In genomic region chr20:51338692-51339440, GRCh38 we compare ENCODE assay signal across 18 cellular contexts.
DNase-seq lines count a peak whose midpoint lies in the region; ATAC-seq and TF ChIP-seq lines count a peak whose summit lies in the region.
"Had no signal": no experiment of that assay in that cellular context is flagged by ENCODE, and none has a peak within 500 bp of the region (broad histone marks: within the 10 kb centered on the region; RNA-seq: fewer than 3 reads in every experiment).

No MANE protein-coding gene starts in this region.

- TF ChIP-seq CTCF in AG04450 (IDR thresholded peaks at IDR 0.05; ENCODE audit: low read depth, low read length) = no peak
- TF ChIP-seq CTCF in astrocyte of the cerebellum (IDR thresholded peaks at IDR 0.05; ENCODE audit: low read depth, low read length, missing control alignments) = no peak
- no peak for TF ChIP-seq CTCF in foreskin keratinocyte (conservative IDR thresholded peaks at IDR 0.05)
- no peak for TF ChIP-seq CTCF in adrenal gland (IDR thresholded peaks at IDR 0.05)

- TF ChIP-seq POLR2A in adrenal gland (IDR thresholded peaks at IDR 0.05) = no peak

- H3K4me3 ChIP-seq in AG04450 (ENCODE audit: low read depth, low read length) (no peak overlapping the region), MG63 (no peak overlapping the region), astrocyte of the cerebellum (ENCODE audit: low read depth, low read length) (no peak overlapping the region), adrenal gland (no peak overlapping the region)
- H3K4me3 ChIP-seq: gastrocnemius medialis, prostate gland had no signal

- H3K9me3 ChIP-seq in AG04450 (ENCODE audit: control insufficient read depth, insufficient read depth, low read length) (peaks cover 6% of the 10 kb centered on the region; the same call in 1 of the 2 replicates), MG63 (no peaks in the 10 kb centered on the region; the same call in 1 of the 2 replicates), adrenal gland (replicated peaks in 1 of 3) (no peaks in the 10 kb centered on the region)
- H3K9me3 ChIP-seq: gastrocnemius medialis, prostate gland had no signal

- peak; percentile 14 for ATAC-seq in foreskin keratinocyte
- no peak for ATAC-seq in HG03432 (IDR thresholded peaks at IDR 0.05; ENCODE audit: unreplicated experiment)
- no peak for ATAC-seq in Right ventricle myocardium inferior
- ATAC-seq: gastrocnemius medialis had no signal

- H3K36me3 ChIP-seq in MG63 (no peaks in the 10 kb centered on the region), adrenal gland (replicated peaks in 1 of 2) (no peaks in the 10 kb centered on the region)
- H3K36me3 ChIP-seq: gastrocnemius medialis, prostate gland had no signal

- CTCF ChIA-PET in AG04450 (lab: Charles Lee) = interaction anchor here (1.0 to 1.2 kb wide), 2 partner anchors 256 to 323 kb away, joined by 4 to 5 read pairs; no protein-coding TSS in a partner anchor

- H3K27ac ChIP-seq in AG04450 (ENCODE audit: low read depth, low read length) = peak overlapping the region; percentile 33
- H3K27ac ChIP-seq in foreskin keratinocyte = peak overlapping the region; percentile 95
- H3K27ac ChIP-seq in adrenal gland = no peak overlapping the region
- H3K27ac ChIP-seq: gastrocnemius medialis, HL-60, prostate gland had no signal

- DNase-seq in AG04450 (ENCODE audit: low read depth, low spot score) (no peak), MG63 (peak; percentile 34), astrocyte of the cerebellum (ENCODE audit: low read depth) (peak; percentile 91), foreskin keratinocyte (peak; percentile 54 to 84), Right ventricle myocardium inferior (ENCODE audit: missing footprints) (no peak), adrenal gland (no peak)
- DNase-seq in activated T-cell treated with anti-CD3 and anti-CD28 coated beads, Interleukin-2, amount 50 U/mL, for 48 hours = no peak
- DNase-seq: activated CD4-positive, alpha-beta T cell treated with anti-CD3 and anti-CD28 coated beads, Interleukin-2, amount 10 ng/mL, durations not matched to agents 7 days and 5 days; effector memory CD4-positive, alpha-beta T cell; gastrocnemius medialis; Kasumi-1; NCI-H1436; NCI-H345; stimulated activated naive CD4-positive, alpha-beta T cell; T-helper 9 cell had no signal

- POLR2A ChIA-PET in AG04450 (lab: Yijun Ruan, JAX) = no interaction called here

- H3K4me1 ChIP-seq in foreskin keratinocyte = peaks cover 28% of the 10 kb centered on the region
- no peaks in the 10 kb centered on the region for H3K4me1 ChIP-seq in adrenal gland (replicated peaks in 1 of 2)
- H3K4me1 ChIP-seq: gastrocnemius medialis, prostate gland had no signal

- in situ Hi-C loops in astrocyte of the cerebellum (cut with HindIII; ENCODE audit: low sequenced_read_pairs) = no loop called here

- H3K27me3 ChIP-seq in AG04450 (ENCODE audit: control insufficient read depth, insufficient read depth, low read length) = no peaks in the 10 kb centered on the region
- no peaks in the 10 kb centered on the region for H3K27me3 ChIP-seq in MG63
- no peaks in the 10 kb centered on the region for H3K27me3 ChIP-seq in foreskin keratinocyte
- no peaks in the 10 kb centered on the region for H3K27me3 ChIP-seq in adrenal gland
- H3K27me3 ChIP-seq: gastrocnemius medialis had no signal

- intact Hi-C loops in Right ventricle myocardium inferior (cut with DNase I) = no loop called here
- intact Hi-C loops in adrenal gland (cut with DNase I) = no loop called here

- 84 to 90% (median 88%) methylated on average over 5 of the region's 5 CpGs for WGBS in adrenal gland, 4 donors

Comparison
In these comparisons a context has a peak if more than half of its experiments do, and no peak if none do; other contexts are left out.
1. DNase-seq: peak in MG63 (single experiment), astrocyte of the cerebellum (single experiment) and foreskin keratinocyte (2 of 2); none in AG04450 (single experiment), Right ventricle myocardium inferior (single experiment), activated T-cell treated with anti-CD3 and anti-CD28 coated beads, Interleukin-2, amount 50 U/mL, for 48 hours (0 of 2) and adrenal gland (0 of 7).
2. H3K27ac ChIP-seq: peak in AG04450 (single experiment) and foreskin keratinocyte (single experiment); none in adrenal gland (0 of 5).